In the genomic region with DNA sequence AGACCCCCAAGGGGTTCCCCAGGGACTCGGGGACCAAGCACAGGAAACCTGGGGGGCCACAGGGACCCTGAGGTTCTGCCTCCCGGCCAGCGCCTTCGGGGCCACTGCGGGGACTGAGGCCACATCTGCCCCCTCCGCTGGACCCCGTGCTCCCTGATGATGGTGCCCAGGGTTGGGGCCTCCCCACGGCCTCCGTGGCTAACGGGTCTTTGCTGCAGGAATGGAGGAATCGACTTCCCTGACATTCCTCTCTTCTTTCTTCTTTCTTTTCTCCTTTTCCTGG, we compare ENCODE assay signal across 34 cellular contexts.
"Had no signal": no experiment of that assay in that cellular context is flagged by ENCODE, and none has a peak within 500 bp of the region (broad histone marks: within the 10 kb centered on the region; RNA-seq: fewer than 3 reads in every experiment).

No MANE protein-coding gene starts in this region.

- H3K4me1 ChIP-seq: adrenal gland, ascending aorta, colonic mucosa, esophagus squamous epithelium, gastroesophageal sphincter had no signal

- H3K9me3 ChIP-seq: adrenal gland, ascending aorta, colonic mucosa, esophagus squamous epithelium, gastroesophageal sphincter had no signal

- DNase-seq: activated CD4-positive, alpha-beta memory T cell treated with anti-CD3 and anti-CD28 coated beads for 36 hours; activated CD4-positive, alpha-beta T cell treated with anti-CD3 and anti-CD28 coated beads for 36 hours; activated CD4-positive, alpha-beta T cell treated with anti-CD3 and anti-CD28 coated beads, Interleukin-2, amount 10 ng/mL, durations not matched to agents 24 days and 14 days; activated CD4-positive, CD25-positive, alpha-beta regulatory T cell; activated CD4-positive, CD25-positive, alpha-beta regulatory T cell treated with anti-CD3 and anti-CD28 coated beads, Interleukin-2, amount 50 U/mL, for 72 hours; activated CD8-positive, alpha-beta memory T cell treated with anti-CD3 and anti-CD28 coated beads, Interleukin-2, amount 10 ng/mL, durations not matched to agents 7 days and 5 days; activated CD8-positive, alpha-beta memory T cell treated with anti-CD3 and anti-CD28 coated beads, Interleukin-2, amount 50 U/mL, for 4 hours; activated CD8-positive, alpha-beta T cell treated with anti-CD3 and anti-CD28 coated beads, Interleukin-2, amount 10 ng/mL, durations not matched to agents 7 days and 5 days; activated effector memory CD4-positive, alpha-beta T cell treated with anti-CD3 and anti-CD28 coated beads, Interleukin-2, amount 50 U/mL, for 16 hours; activated naive CD4-positive, alpha-beta T cell treated with anti-CD3 and anti-CD28 coated beads for 36 hours; activated naive CD8-positive, alpha-beta T cell treated with anti-CD3 and anti-CD28 coated beads for 36 hours; activated naive CD8-positive, alpha-beta T cell treated with anti-CD3 and anti-CD28 coated beads, Interleukin-2, amount 50 U/mL, for 24 hours; activated T-cell treated with anti-CD3 and anti-CD28 coated beads, Interleukin-2, amount 50 U/mL, for 1 hour; activated T-cell treated with anti-CD3 and anti-CD28 coated beads, Interleukin-2, amount 50 U/mL, for 48 hours; adrenal gland; amygdala; brain microvascular endothelial cell; caudate nucleus; colonic mucosa; effector CD8-positive, alpha-beta T cell; esophagus squamous epithelium; foreskin melanocyte; T-helper 1 cell; T-helper 17 cell had no signal

- FAIRE-seq: bronchial epithelial cell, endometrium, endothelial cell of umbilical vein had no signal

- H3K9me3 Mint-ChIP-seq: activated CD4-positive, alpha-beta memory T cell treated with anti-CD3 and anti-CD28 coated beads for 36 hours; activated CD4-positive, alpha-beta T cell treated with anti-CD3 and anti-CD28 coated beads, Interleukin-2, amount 10 ng/mL, durations not matched to agents 24 days and 14 days; activated naive CD4-positive, alpha-beta T cell treated with anti-CD3 and anti-CD28 coated beads for 36 hours; activated naive CD4-positive, alpha-beta T cell treated with anti-CD3 and anti-CD28 coated beads, Interleukin-2, amount 50 U/mL, for 24 hours; activated naive CD8-positive, alpha-beta T cell treated with anti-CD3 and anti-CD28 coated beads for 36 hours; activated naive CD8-positive, alpha-beta T cell treated with anti-CD3 and anti-CD28 coated beads, Interleukin-2, amount 50 U/mL, for 24 hours; activated T-helper 1 cell treated with anti-CD3 and anti-CD28 coated beads, Interleukin-12 subunit alpha, Interleukin-12 subunit beta, Interleukin-2, Interleukin-4 antibody, amounts not matched to agents 30 ng/mL and 10 ng/mL and 1 ng/mL, durations not matched to agents 14 hours and 24 hours and 36 hours; activated T-helper 2 cell treated with anti-CD3 and anti-CD28 coated beads, Interferon-gamma antibody, Interleukin-2, Interleukin-4, amounts not matched to agents 10 μg/mL and 5 μg/mL and 100 μg/mL, durations not matched to agents 14 hours and 24 hours and 36 hours; T-helper 2 cell treated with Interferon-gamma antibody and Interleukin-4, amounts not matched to agents 5 μg/mL and 100 μg/mL, for 36 hours had no signal

- H3K4me3 Mint-ChIP-seq: activated CD4-positive, alpha-beta memory T cell treated with anti-CD3 and anti-CD28 coated beads for 36 hours; activated CD4-positive, alpha-beta T cell treated with anti-CD3 and anti-CD28 coated beads for 36 hours; activated CD4-positive, alpha-beta T cell treated with anti-CD3 and anti-CD28 coated beads, Interleukin-2, amount 10 ng/mL, durations not matched to agents 24 days and 14 days; activated CD8-positive, alpha-beta memory T cell treated with anti-CD3 and anti-CD28 coated beads, Interleukin-2, amount 10 ng/mL, durations not matched to agents 7 days and 5 days; activated CD8-positive, alpha-beta T cell treated with anti-CD3 and anti-CD28 coated beads, Interleukin-2, amount 10 ng/mL, durations not matched to agents 7 days and 5 days; activated naive CD4-positive, alpha-beta T cell treated with anti-CD3 and anti-CD28 coated beads for 36 hours; activated naive CD4-positive, alpha-beta T cell treated with anti-CD3 and anti-CD28 coated beads, Interleukin-2, amount 50 U/mL, for 24 hours; activated naive CD8-positive, alpha-beta T cell treated with anti-CD3 and anti-CD28 coated beads for 36 hours; activated naive CD8-positive, alpha-beta T cell treated with anti-CD3 and anti-CD28 coated beads, Interleukin-2, amount 50 U/mL, for 24 hours; activated T-helper 1 cell treated with anti-CD3 and anti-CD28 coated beads, Interleukin-12 subunit alpha, Interleukin-12 subunit beta, Interleukin-2, Interleukin-4 antibody, amounts not matched to agents 30 ng/mL and 10 ng/mL and 1 ng/mL, durations not matched to agents 14 hours and 24 hours and 36 hours; T-helper 17 cell; T-helper 2 cell treated with Interferon-gamma antibody and Interleukin-4, amounts not matched to agents 5 μg/mL and 100 μg/mL, for 36 hours had no signal

- H3K27ac ChIP-seq: adrenal gland, ascending aorta, brain microvascular endothelial cell, colonic mucosa, epithelial cell of prostate, esophagus squamous epithelium, gastroesophageal sphincter had no signal

- ATAC-seq: activated CD4-positive, alpha-beta T cell treated with anti-CD3 and anti-CD28 coated beads for 36 hours; activated CD8-positive, alpha-beta memory T cell treated with anti-CD3 and anti-CD28 coated beads, Interleukin-2, amount 10 ng/mL, durations not matched to agents 7 days and 5 days; activated CD8-positive, alpha-beta T cell treated with anti-CD3 and anti-CD28 coated beads, Interleukin-2, amount 10 ng/mL, durations not matched to agents 7 days and 5 days; activated naive CD8-positive, alpha-beta T cell treated with anti-CD3 and anti-CD28 coated beads, Interleukin-2, amount 50 U/mL, for 24 hours; gastroesophageal sphincter; T-helper 17 cell had no signal

- H3K4me3 ChIP-seq: adrenal gland, ascending aorta, colonic mucosa, esophagus squamous epithelium, gastroesophageal sphincter had no signal

- H3K36me3 ChIP-seq: adrenal gland, ascending aorta, brain microvascular endothelial cell, colonic mucosa, esophagus squamous epithelium, gastroesophageal sphincter had no signal

- H3K27me3 Mint-ChIP-seq: activated CD4-positive, alpha-beta T cell treated with anti-CD3 and anti-CD28 coated beads, Interleukin-2, amount 10 ng/mL, durations not matched to agents 24 days and 14 days; T-helper 17 cell had no signal

- H3K36me3 Mint-ChIP-seq: activated CD4-positive, alpha-beta memory T cell treated with anti-CD3 and anti-CD28 coated beads for 36 hours; activated CD8-positive, alpha-beta memory T cell treated with anti-CD3 and anti-CD28 coated beads, Interleukin-2, amount 10 ng/mL, durations not matched to agents 7 days and 5 days; activated naive CD4-positive, alpha-beta T cell treated with anti-CD3 and anti-CD28 coated beads, Interleukin-2, amount 50 U/mL, for 24 hours; activated naive CD8-positive, alpha-beta T cell treated with anti-CD3 and anti-CD28 coated beads for 36 hours had no signal

- H3K27me3 ChIP-seq: adrenal gland, ascending aorta, brain microvascular endothelial cell, colonic mucosa had no signal

- H3K4me1 Mint-ChIP-seq: activated CD4-positive, alpha-beta T cell treated with anti-CD3 and anti-CD28 coated beads for 36 hours; activated CD4-positive, alpha-beta T cell treated with anti-CD3 and anti-CD28 coated beads, Interleukin-2, amount 10 ng/mL, durations not matched to agents 24 days and 14 days; activated CD8-positive, alpha-beta memory T cell treated with anti-CD3 and anti-CD28 coated beads, Interleukin-2, amount 10 ng/mL, durations not matched to agents 7 days and 5 days; activated naive CD4-positive, alpha-beta T cell treated with anti-CD3 and anti-CD28 coated beads, Interleukin-2, amount 50 U/mL, for 24 hours; activated naive CD8-positive, alpha-beta T cell treated with anti-CD3 and anti-CD28 coated beads for 36 hours; activated naive CD8-positive, alpha-beta T cell treated with anti-CD3 and anti-CD28 coated beads, Interleukin-2, amount 50 U/mL, for 24 hours had no signal

- H3K27ac Mint-ChIP-seq: activated CD4-positive, alpha-beta memory T cell treated with anti-CD3 and anti-CD28 coated beads for 36 hours; activated CD4-positive, alpha-beta T cell treated with anti-CD3 and anti-CD28 coated beads for 36 hours; activated CD4-positive, alpha-beta T cell treated with anti-CD3 and anti-CD28 coated beads, Interleukin-2, amount 10 ng/mL, durations not matched to agents 24 days and 14 days; activated CD8-positive, alpha-beta memory T cell treated with anti-CD3 and anti-CD28 coated beads, Interleukin-2, amount 10 ng/mL, durations not matched to agents 7 days and 5 days; activated CD8-positive, alpha-beta T cell treated with anti-CD3 and anti-CD28 coated beads, Interleukin-2, amount 10 ng/mL, durations not matched to agents 7 days and 5 days; activated naive CD4-positive, alpha-beta T cell treated with anti-CD3 and anti-CD28 coated beads for 36 hours; activated naive CD4-positive, alpha-beta T cell treated with anti-CD3 and anti-CD28 coated beads, Interleukin-2, amount 50 U/mL, for 24 hours; activated naive CD8-positive, alpha-beta T cell treated with anti-CD3 and anti-CD28 coated beads for 36 hours; activated naive CD8-positive, alpha-beta T cell treated with anti-CD3 and anti-CD28 coated beads, Interleukin-2, amount 50 U/mL, for 24 hours; activated T-helper 1 cell treated with anti-CD3 and anti-CD28 coated beads, Interleukin-12 subunit alpha, Interleukin-12 subunit beta, Interleukin-2, Interleukin-4 antibody, amounts not matched to agents 30 ng/mL and 10 ng/mL and 1 ng/mL, durations not matched to agents 14 hours and 24 hours and 36 hours; activated T-helper 2 cell treated with anti-CD3 and anti-CD28 coated beads, Interferon-gamma antibody, Interleukin-2, Interleukin-4, amounts not matched to agents 10 μg/mL and 5 μg/mL and 100 μg/mL, durations not matched to agents 14 hours and 24 hours and 36 hours; T-helper 17 cell; T-helper 2 cell treated with Interferon-gamma antibody and Interleukin-4, amounts not matched to agents 5 μg/mL and 100 μg/mL, for 36 hours had no signal
